9 cellular contexts compared by ENCODE assay signal in genomic region chr2:222842517-222843174, GRCh38. TPM values are rescaled to one million over a fixed set of nuclear protein-coding genes. Genes with fewer than 3 reads are reported as not detected.
DNase-seq lines count a peak whose midpoint lies in the region; ATAC-seq and TF ChIP-seq lines count a peak whose summit lies in the region.
"Had no signal": no experiment of that assay in that cellular context is flagged by ENCODE, and none has a peak within 500 bp of the region (broad histone marks: within the 10 kb centered on the region; RNA-seq: fewer than 3 reads in every experiment).

No MANE protein-coding gene starts in this region.

- peaks cover 10% of the 10 kb centered on the region for H3K4me1 ChIP-seq in Loucy (ENCODE audit: insufficient read depth, low read length, poor library complexity, severe bottlenecking)
- H3K4me1 ChIP-seq in mammary epithelial cell (ENCODE audit: insufficient read depth, low read length) = peaks cover 42% of the 10 kb centered on the region
- peaks cover 6% of the 10 kb centered on the region for H3K4me1 ChIP-seq in mucosa of descending colon (ENCODE audit: low read depth)

- H3K36me3 ChIP-seq in Loucy (ENCODE audit: insufficient read depth, low read length) (no peaks in the 10 kb centered on the region), mammary epithelial cell (ENCODE audit: insufficient read depth, low read length) (no peaks in the 10 kb centered on the region), mucosa of descending colon (ENCODE audit: low read depth) (no peaks in the 10 kb centered on the region)

- dilution Hi-C loops in mammary epithelial cell (cut with HindIII; ENCODE audit: low sequenced_read_pairs) = no loop called here

- WGBS in mammary epithelial cell (ENCODE audit: low coverage, missing lambda C conversion rate) = 51% methylated on average over 3 of the region's 3 CpGs

- no peaks in the 10 kb centered on the region for H3F3A ChIP-seq in Loucy (ENCODE audit: low read depth)

- in situ Hi-C loops in mammary epithelial cell (cut with MboI; ENCODE audit: low sequenced_read_pairs in 2 of 2) = no loop called here

- no peaks in the 10 kb centered on the region for H4K20me1 ChIP-seq in Loucy (ENCODE audit: insufficient read depth, low read length, poor library complexity, severe bottlenecking)
- H4K20me1 ChIP-seq in mammary epithelial cell (ENCODE audit: insufficient read depth, low read length) = no peaks in the 10 kb centered on the region

- DNase-seq in DMS53 treated with DMSO at 0.1 percent for 48 hours (lab: John Stamatoyannopoulos, UW; ENCODE audit: unreplicated experiment) (peak; percentile 46), mammary epithelial cell (peak; percentile 48), mucosa of descending colon (no peak), NCI-H82 (lab: John Stamatoyannopoulos, UW) (no peak), retina (no peak)
- DNase-seq: activated CD4-positive, alpha-beta T cell treated with anti-CD3 and anti-CD28 coated beads, Interleukin-2, amount 50 U/mL, for 1 hour had no signal

- CTCF ChIA-PET in mammary epithelial cell (lab: Charles Lee; ENCODE audit: low non-redundant PET) = interaction anchor here (0.7 kb wide), 2 partner anchors 44 to 45 kb away, joined by 5 read pairs; no protein-coding TSS in a partner anchor

- peak; percentile 90 for ATAC-seq in mucosa of descending colon
- ATAC-seq in HG02610 (IDR thresholded peaks at IDR 0.05; ENCODE audit: unreplicated experiment) = no peak
- no peak for ATAC-seq in GM19452 (IDR thresholded peaks at IDR 0.05; ENCODE audit: unreplicated experiment)

- H3K9ac ChIP-seq in Loucy (ENCODE audit: low read depth, low read length, poor library complexity, severe bottlenecking) (no peak overlapping the region), mammary epithelial cell (ENCODE audit: insufficient read depth, low read length) (no peak overlapping the region)

- intact Hi-C loops in mammary epithelial cell (cut with micrococcal nuclease) (no loop called here), mucosa of descending colon (cut with DNase I, micrococcal nuclease) (no loop called here)

- peak overlapping the region; percentile 54 for H3K27ac ChIP-seq in mammary epithelial cell (ENCODE audit: insufficient read depth, low read depth, low read length)

- H3K27me3 ChIP-seq in Loucy (ENCODE audit: insufficient read depth, low read length, poor library complexity, severe bottlenecking) = no peaks in the 10 kb centered on the region
- no peaks in the 10 kb centered on the region for H3K27me3 ChIP-seq in mammary epithelial cell (ENCODE audit: insufficient read depth, low read length)

- H2AFZ ChIP-seq in Loucy (ENCODE audit: low read length) (peak overlapping the region; percentile 93), mammary epithelial cell (ENCODE audit: low read depth, low read length) (peak overlapping the region; percentile 76)

- H3K9me3 ChIP-seq in Loucy (ENCODE audit: insufficient read depth, low read depth, low read length) = no peaks in the 10 kb centered on the region
- H3K9me3 ChIP-seq in mammary epithelial cell (replicated peaks; ENCODE audit: insufficient read depth, low read length) = no peaks in the 10 kb centered on the region
- no peaks in the 10 kb centered on the region for H3K9me3 ChIP-seq in mucosa of descending colon

- H3K79me2 ChIP-seq in Loucy (ENCODE audit: insufficient read depth, low read length) (no peaks in the 10 kb centered on the region), mammary epithelial cell (ENCODE audit: insufficient read depth, low read length) (no peaks in the 10 kb centered on the region)

- TF ChIP-seq CTCF in Loucy (conservative IDR thresholded peaks at IDR 0.05; ENCODE audit: low read length) (no peak), mammary epithelial cell (conservative IDR thresholded peaks at IDR 0.05 in 1 of 2, IDR thresholded peaks at IDR 0.05 in 1 of 2; ENCODE audit: extremely low read depth in 1 of 2, insufficient read depth in 1 of 2, low read depth in 1 of 2, low read length in 2 of 2) (no peak), mucosa of descending colon (IDR thresholded peaks at IDR 0.05) (no peak)

- H3K4me2 ChIP-seq in Loucy (ENCODE audit: low read depth, low read length, poor library complexity, severe bottlenecking) (peak overlapping the region; percentile 40), mammary epithelial cell (ENCODE audit: insufficient read depth, low read depth, low read length) (peak overlapping the region; percentile 45)

- no peaks in the 10 kb centered on the region for H3K9me2 ChIP-seq in Loucy (replicated peaks; ENCODE audit: low read depth, low read length)

- no TSS peak for BruUV-seq in mammary epithelial cell (replicated peaks; lab: Mats Ljungman, UMichigan)

- H3K4me3 ChIP-seq in Loucy (ENCODE audit: low read length, poor library complexity, severe bottlenecking) (peak overlapping the region; percentile 4), mammary epithelial cell (replicated peaks in 1 of 3; ENCODE audit: insufficient read depth in 1 of 3, low read depth in 2 of 3, low read length in 3 of 3) (no peak overlapping the region), mucosa of descending colon (no peak overlapping the region)

RNA-seq across cellular contexts. Expression of gene ACSL3, which starts 18.2 kb away (rescaled TPM):
- total RNA-seq in mammary epithelial cell (100 to 1,000 TPM; 199 to 213 TPM), mucosa of descending colon (100 to 1,000 TPM in 1 of 3 donors, 10 to 100 TPM in 2; 77.2 to 108 (median 93.0) TPM)
- polyA plus RNA-seq in mammary epithelial cell = 110 TPM
- 656 TPM for polyA minus RNA-seq in mammary epithelial cell

Comparison
In these comparisons a context has a peak if more than half of its experiments do, and no peak if none do; other contexts are left out.
1. DNase-seq: peak in DMS53 treated with DMSO at 0.1 percent for 48 hours (single experiment) and mammary epithelial cell (single experiment); none in mucosa of descending colon (0 of 3), NCI-H82 (single experiment) and retina (single experiment).